ENCODE assay signal across 12 cellular contexts in the genomic region with DNA sequence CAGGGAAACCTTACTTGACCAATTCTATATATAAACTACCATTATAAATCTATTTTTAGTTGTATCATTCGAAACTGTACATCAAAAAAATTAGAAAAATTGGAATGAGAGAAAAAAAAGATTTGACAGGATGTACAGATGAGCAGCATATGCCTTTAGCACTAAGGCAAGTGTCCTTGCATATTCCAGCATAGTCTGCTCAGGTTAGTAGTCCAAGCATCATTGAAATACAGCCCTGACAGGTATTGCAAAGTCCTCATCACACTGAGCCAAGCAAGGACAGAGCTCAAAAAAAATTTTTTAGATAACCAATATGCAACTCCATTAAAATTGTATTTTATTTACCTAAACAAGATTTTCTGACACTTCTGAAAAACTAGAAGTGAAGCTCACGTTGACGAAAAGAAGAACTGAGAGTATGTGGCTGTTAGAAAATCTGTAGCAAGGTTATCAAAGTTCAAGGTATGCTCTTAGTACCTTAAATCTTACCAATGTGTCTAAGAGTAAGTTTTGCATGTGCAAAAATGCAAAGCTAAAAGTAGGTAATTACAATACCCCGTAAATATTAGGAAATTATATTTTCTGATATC.
DNase-seq lines count a peak whose midpoint lies in the region; ATAC-seq and TF ChIP-seq lines count a peak whose summit lies in the region.
"Had no signal": no experiment of that assay in that cellular context is flagged by ENCODE, and none has a peak within 500 bp of the region (broad histone marks: within the 10 kb centered on the region; RNA-seq: fewer than 3 reads in every experiment).

No MANE protein-coding gene starts in this region.

- in situ Hi-C loops in GM13976 (cut with MboI; ENCODE audit: low sequenced_read_pairs, unreplicated experiment), result no loop called here

- ATAC-seq in GM19397 (IDR thresholded peaks at IDR 0.05; ENCODE audit: unreplicated experiment), result peak; percentile 81
- ATAC-seq in HG02763 (IDR thresholded peaks at IDR 0.05; ENCODE audit: unreplicated experiment), result peak; percentile 71
- ATAC-seq in HG03432 (IDR thresholded peaks at IDR 0.05; ENCODE audit: unreplicated experiment), result peak; percentile 83
- no peak for ATAC-seq in effector memory CD8-positive, alpha-beta T cell (replicated peaks)

- H3K9me3 Mint-ChIP-seq in effector memory CD8-positive, alpha-beta T cell, result peaks cover 0 to 4% of the 10 kb centered on the region in 2 donors
- H3K9me3 Mint-ChIP-seq in activated T-helper 1 cell treated with anti-CD3 and anti-CD28 coated beads, Interleukin-12 subunit alpha, Interleukin-12 subunit beta, Interleukin-2, Interleukin-4 antibody, amounts not matched to agents 30 ng/mL and 10 ng/mL and 1 ng/mL, durations not matched to agents 14 hours and 24 hours and 36 hours, result no peaks in the 10 kb centered on the region

- DNase-seq in GM13976 (ENCODE audit: low spot score) (peak; percentile 44), occipital lobe (lab: John Stamatoyannopoulos, UW) (no peak)
- no peak for DNase-seq in effector memory CD8-positive, alpha-beta T cell
- no peak for DNase-seq in stimulated activated CD4-positive, alpha-beta T cell treated with anti-CD3 and anti-CD28 coated beads, Interleukin-2, amount 100 ng/mL, for 48 hours
- DNase-seq in activated T-helper 1 cell treated with anti-CD3 and anti-CD28 coated beads, Interleukin-12 subunit alpha, Interleukin-12 subunit beta, Interleukin-2, Interleukin-4 antibody, amounts not matched to agents 30 ng/mL and 10 ng/mL and 1 ng/mL, durations not matched to agents 14 hours and 24 hours and 36 hours (ENCODE audit: low spot score), result no peak
- DNase-seq: activated CD4-positive, alpha-beta T cell treated with anti-CD3 and anti-CD28 coated beads for 48 hours; activated gamma-delta T cell treated with Interleukin-2 at 50 U/mL for 16 hours; NCI-H1417 treated with DMSO at 0.1 percent for 48 hours; NCI-H526 treated with DMSO at 0.1 percent for 48 hours had no signal

- H3K27me3 Mint-ChIP-seq in effector memory CD8-positive, alpha-beta T cell, result no peaks in the 10 kb centered on the region
- H3K27me3 Mint-ChIP-seq in activated T-helper 1 cell treated with anti-CD3 and anti-CD28 coated beads, Interleukin-12 subunit alpha, Interleukin-12 subunit beta, Interleukin-2, Interleukin-4 antibody, amounts not matched to agents 30 ng/mL and 10 ng/mL and 1 ng/mL, durations not matched to agents 14 hours and 24 hours and 36 hours (ENCODE audit: insufficient read depth), result no peaks in the 10 kb centered on the region

- no peak overlapping the region for H3K27ac Mint-ChIP-seq in effector memory CD8-positive, alpha-beta T cell
- H3K27ac Mint-ChIP-seq in activated T-helper 1 cell treated with anti-CD3 and anti-CD28 coated beads, Interleukin-12 subunit alpha, Interleukin-12 subunit beta, Interleukin-2, Interleukin-4 antibody, amounts not matched to agents 30 ng/mL and 10 ng/mL and 1 ng/mL, durations not matched to agents 14 hours and 24 hours and 36 hours, result no peak overlapping the region

- H3K36me3 Mint-ChIP-seq in effector memory CD8-positive, alpha-beta T cell (ENCODE audit: insufficient read depth), result no peaks in the 10 kb centered on the region
- H3K36me3 Mint-ChIP-seq in activated T-helper 1 cell treated with anti-CD3 and anti-CD28 coated beads, Interleukin-12 subunit alpha, Interleukin-12 subunit beta, Interleukin-2, Interleukin-4 antibody, amounts not matched to agents 30 ng/mL and 10 ng/mL and 1 ng/mL, durations not matched to agents 14 hours and 24 hours and 36 hours (ENCODE audit: low read depth), result no peaks in the 10 kb centered on the region

- intact Hi-C loops in activated T-helper 1 cell treated with anti-CD3 and anti-CD28 coated beads, Interleukin-12 subunit alpha, Interleukin-12 subunit beta, Interleukin-2, Interleukin-4 antibody, amounts not matched to agents 30 ng/mL and 10 ng/mL and 1 ng/mL, durations not matched to agents 14 hours and 24 hours and 36 hours (cut with micrococcal nuclease), result no loop called here

- no peak for TF ChIP-seq CTCF in GM13976 (IDR thresholded peaks at IDR 0.05; ENCODE audit: borderline replicate concordance, control extremely low read depth, extremely low read depth, insufficient read depth, missing control alignments)

- H3K4me1 Mint-ChIP-seq in effector memory CD8-positive, alpha-beta T cell (ENCODE audit: low read depth in 2 of 2), result no peaks in the 10 kb centered on the region
- H3K4me1 Mint-ChIP-seq in activated T-helper 1 cell treated with anti-CD3 and anti-CD28 coated beads, Interleukin-12 subunit alpha, Interleukin-12 subunit beta, Interleukin-2, Interleukin-4 antibody, amounts not matched to agents 30 ng/mL and 10 ng/mL and 1 ng/mL, durations not matched to agents 14 hours and 24 hours and 36 hours (ENCODE audit: low read depth), result no peaks in the 10 kb centered on the region

- H3K4me3 Mint-ChIP-seq in effector memory CD8-positive, alpha-beta T cell, result no peak overlapping the region
- no peak overlapping the region for H3K4me3 Mint-ChIP-seq in activated T-helper 1 cell treated with anti-CD3 and anti-CD28 coated beads, Interleukin-12 subunit alpha, Interleukin-12 subunit beta, Interleukin-2, Interleukin-4 antibody, amounts not matched to agents 30 ng/mL and 10 ng/mL and 1 ng/mL, durations not matched to agents 14 hours and 24 hours and 36 hours
